ENCODE assay signal across 9 cellular contexts in genomic region chr19:8367327-8368001, GRCh38. TPM values are rescaled to one million over a fixed set of nuclear protein-coding genes. Genes with fewer than 3 reads are reported as not detected.
DNase-seq lines count a peak whose midpoint lies in the region; ATAC-seq and TF ChIP-seq lines count a peak whose summit lies in the region.
"Had no signal": no experiment of that assay in that cellular context is flagged by ENCODE, and none has a peak within 500 bp of the region (broad histone marks: within the 10 kb centered on the region; RNA-seq: fewer than 3 reads in every experiment).

No MANE protein-coding gene starts in this region.

- H3K4me3 Mint-ChIP-seq in stimulated activated naive B cell treated with anti-CD40 and anti-IgM and Interleukin-4, amounts not matched to agents 10 μg/mL and 1 μg/mL and 100 μg/mL, for 72 hours, result no peak overlapping the region
- H3K4me3 Mint-ChIP-seq: T-helper 1 cell treated with Interleukin-12 subunit alpha and Interleukin-12 subunit beta and Interleukin-4 antibody, amounts not matched to agents 30 μg/mL and 1 μg/mL, for 36 hours had no signal

- peak; percentile 92 for DNase-seq in H7
- peak; percentile 97 for DNase-seq in RWPE2 (ENCODE audit: low spot score)
- peak; percentile 76 to 83 (median 82) for DNase-seq in mucosa of descending colon
- no peak for DNase-seq in activated gamma-delta T cell (lab: John Stamatoyannopoulos, UW)
- DNase-seq in central memory CD4-positive, alpha-beta T cell, result no peak
- DNase-seq in stimulated activated naive B cell treated with anti-CD40 and anti-IgM and Interleukin-4, amounts not matched to agents 10 μg/mL and 1 μg/mL and 100 μg/mL, for 72 hours, result no peak

- peak overlapping the region; percentile 20; the same call in 1 of the 2 replicates for H3K4me3 ChIP-seq in H7 (ENCODE audit: insufficient read depth, low read depth, low read length)
- H3K4me3 ChIP-seq in RWPE2 (ENCODE audit: severe bottlenecking), result no peak overlapping the region
- H3K4me3 ChIP-seq in mucosa of descending colon, result no peak overlapping the region

- H3K27me3 ChIP-seq in H7 (ENCODE audit: control insufficient read depth, insufficient read depth, low read length) (peaks cover 9% of the 10 kb centered on the region), RWPE2 (ENCODE audit: insufficient read depth, poor library complexity, severe bottlenecking) (no peaks in the 10 kb centered on the region)

- no peak for TF ChIP-seq CTCF in RWPE2 (IDR thresholded peaks at IDR 0.05; ENCODE audit: poor library complexity, severe bottlenecking)
- TF ChIP-seq CTCF in mucosa of descending colon (IDR thresholded peaks at IDR 0.05), result no peak

- H3K4me1 Mint-ChIP-seq in stimulated activated naive B cell treated with anti-CD40 and anti-IgM and Interleukin-4, amounts not matched to agents 10 μg/mL and 1 μg/mL and 100 μg/mL, for 72 hours, result peaks cover 19 to 26% of the 10 kb centered on the region in 2 donors

- peaks cover 0 to 7% of the 10 kb centered on the region in 2 donors for H3K36me3 Mint-ChIP-seq in stimulated activated naive B cell treated with anti-CD40 and anti-IgM and Interleukin-4, amounts not matched to agents 10 μg/mL and 1 μg/mL and 100 μg/mL, for 72 hours

- peak overlapping the region; percentile 97 for H3K27ac ChIP-seq in RWPE2 (ENCODE audit: poor library complexity, severe bottlenecking)

- intact Hi-C loops in mucosa of descending colon (cut with DNase I, micrococcal nuclease), result no loop called here

- peaks cover 15% of the 10 kb centered on the region for H3K4me1 ChIP-seq in RWPE2 (ENCODE audit: insufficient read depth, poor library complexity, severe bottlenecking)
- peaks cover 17% of the 10 kb centered on the region for H3K4me1 ChIP-seq in mucosa of descending colon (ENCODE audit: low read depth)

- peaks cover 40 to 56% of the 10 kb centered on the region in 2 donors for H3K27me3 Mint-ChIP-seq in stimulated activated naive B cell treated with anti-CD40 and anti-IgM and Interleukin-4, amounts not matched to agents 10 μg/mL and 1 μg/mL and 100 μg/mL, for 72 hours

- no peaks in the 10 kb centered on the region for H3K9me3 ChIP-seq in RWPE2 (ENCODE audit: severe bottlenecking)
- no peaks in the 10 kb centered on the region for H3K9me3 ChIP-seq in mucosa of descending colon

- ATAC-seq in RWPE2 (ENCODE audit: low read depth) (peak; percentile 58), esophagus mucosa (peak; percentile 14), mucosa of descending colon (peak; percentile 47), HG02885 (IDR thresholded peaks at IDR 0.05; ENCODE audit: poor library complexity, unreplicated experiment) (no peak)
- no peak for ATAC-seq in stimulated activated naive B cell treated with anti-CD40 and anti-IgM and Interleukin-4, amounts not matched to agents 10 μg/mL and 1 μg/mL and 100 μg/mL, for 72 hours (replicated peaks)

- peaks cover 4% of the 10 kb centered on the region; the same call in 1 of the 2 replicates for H3K36me3 ChIP-seq in H7 (replicated peaks; ENCODE audit: control insufficient read depth, insufficient read depth, low read length)
- H3K36me3 ChIP-seq in RWPE2 (ENCODE audit: low read depth), result peaks cover 44% of the 10 kb centered on the region
- H3K36me3 ChIP-seq in mucosa of descending colon (ENCODE audit: low read depth), result no peaks in the 10 kb centered on the region

- no peaks in the 10 kb centered on the region for H3K9me3 Mint-ChIP-seq in stimulated activated naive B cell treated with anti-CD40 and anti-IgM and Interleukin-4, amounts not matched to agents 10 μg/mL and 1 μg/mL and 100 μg/mL, for 72 hours
- H3K9me3 Mint-ChIP-seq: T-helper 1 cell treated with Interleukin-12 subunit alpha and Interleukin-12 subunit beta and Interleukin-4 antibody, amounts not matched to agents 30 μg/mL and 1 μg/mL, for 36 hours had no signal

- H3K27ac Mint-ChIP-seq in stimulated activated naive B cell treated with anti-CD40 and anti-IgM and Interleukin-4, amounts not matched to agents 10 μg/mL and 1 μg/mL and 100 μg/mL, for 72 hours, result no peak overlapping the region
- H3K27ac Mint-ChIP-seq: T-helper 1 cell treated with Interleukin-12 subunit alpha and Interleukin-12 subunit beta and Interleukin-4 antibody, amounts not matched to agents 30 μg/mL and 1 μg/mL, for 36 hours had no signal

RNA-seq across cellular contexts. Expression of gene ANGPTL4, which starts 3.5 kb away (rescaled TPM):
- total RNA-seq in H7 (2014; rRNA removed; shearing (Covaris generic)), result 13.2 and 17.1 TPM in 2 replicates
- total RNA-seq in esophagus mucosa (55.4 TPM), mucosa of descending colon (1 to 10 TPM; 2.8 to 9.5 (median 2.9) TPM)

RNA-seq across cellular contexts. Expression of gene RAB11B, which starts 22.7 kb away (rescaled TPM):
- total RNA-seq in H7 (2014; rRNA removed; shearing (Covaris generic)), result 16.9 and 31.4 TPM in 2 replicates
- total RNA-seq in esophagus mucosa (52.4 TPM), mucosa of descending colon (100 to 1,000 TPM; 100 to 131 (median 103) TPM)

RNA-seq across cellular contexts. Expression of gene KANK3, which starts 24.4 kb away (rescaled TPM):
- 1.2 and 7.3 TPM in 2 replicates for total RNA-seq in H7 (2014; rRNA removed; shearing (Covaris generic))
- total RNA-seq in esophagus mucosa, result 1.6 TPM
- total RNA-seq in mucosa of descending colon, result 10 to 100 TPM in 1 of 3 donors, 1 to 10 TPM in 2; 2.0 to 10.1 (median 3.3) TPM

RNA-seq across cellular contexts. Expression of gene MARCHF2, which starts 45.6 kb away (rescaled TPM):
- total RNA-seq in H7 (2014; rRNA removed; shearing (Covaris generic)), result 44.4 and 47.8 TPM in 2 replicates
- total RNA-seq in esophagus mucosa (21.4 TPM), mucosa of descending colon (10 to 100 TPM; 27.2 to 62.0 (median 33.8) TPM)

RNA-seq across cellular contexts. Expression of gene RPS28, which starts 46.2 kb away (rescaled TPM):
- total RNA-seq in H7 (2014; rRNA removed; shearing (Covaris generic)), result 512 and 545 TPM in 2 replicates
- total RNA-seq in esophagus mucosa, result 1,802 TPM
- total RNA-seq in mucosa of descending colon, result 1,000 to 10,000 TPM; 1,101 to 1,558 (median 1,449) TPM

Comparison
In these comparisons a context has a peak if more than half of its experiments do, and no peak if none do; other contexts are left out.
1. DNase-seq: peak in H7 (single experiment), RWPE2 (single experiment) and mucosa of descending colon (3 of 3); none in activated gamma-delta T cell (single experiment), central memory CD4-positive, alpha-beta T cell (single experiment) and stimulated activated naive B cell treated with anti-CD40 and anti-IgM and Interleukin-4, amounts not matched to agents 10 μg/mL and 1 μg/mL and 100 μg/mL, for 72 hours (single experiment).
2. ATAC-seq: peak in RWPE2 (single experiment), esophagus mucosa (single experiment) and mucosa of descending colon (single experiment); none in stimulated activated naive B cell treated with anti-CD40 and anti-IgM and Interleukin-4, amounts not matched to agents 10 μg/mL and 1 μg/mL and 100 μg/mL, for 72 hours (0 of 2) and HG02885 (single experiment).